In the genomic region with DNA sequence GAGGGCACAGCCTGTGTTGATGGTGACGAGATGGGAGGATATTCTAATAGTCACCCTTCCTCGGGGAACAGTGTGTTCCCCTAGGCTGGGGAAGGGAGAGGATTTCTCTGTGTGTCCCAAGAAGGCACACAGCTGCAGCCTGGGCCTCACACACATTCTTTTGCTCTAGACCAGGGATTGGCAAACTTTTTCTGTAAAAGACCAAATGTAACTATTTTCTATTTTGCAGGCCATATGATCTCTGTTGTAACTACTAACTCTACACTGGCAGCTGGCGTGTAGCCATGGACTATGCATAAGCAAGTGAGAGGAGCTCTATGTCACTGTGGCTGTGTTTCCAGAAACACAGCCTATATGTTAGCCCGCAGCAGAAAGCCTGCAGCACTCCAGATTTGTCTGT, we compare ENCODE assay signal across 24 cellular contexts.
DNase-seq lines count a peak whose midpoint lies in the region; ATAC-seq and TF ChIP-seq lines count a peak whose summit lies in the region.
"Had no signal": no experiment of that assay in that cellular context is flagged by ENCODE, and none has a peak within 500 bp of the region (broad histone marks: within the 10 kb centered on the region; RNA-seq: fewer than 3 reads in every experiment).

No MANE protein-coding gene starts in this region.

- DNase-seq in GM23338 (ENCODE audit: low spot score) = no peak
- peak; percentile 13 to 82 for DNase-seq in foreskin fibroblast
- no peak for DNase-seq in trophoblast cell
- no peak for DNase-seq in NCI-H345 (lab: John Stamatoyannopoulos, UW)
- DNase-seq in substantia nigra (lab: John Stamatoyannopoulos, UW) = no peak
- no peak for DNase-seq in activated naive CD4-positive, alpha-beta T cell treated with anti-CD3 and anti-CD28 coated beads, Interleukin-2, amount 10 ng/mL, durations not matched to agents 7 days and 5 days
- no peak for DNase-seq in NOMO-1 treated with dmso at 0.1 percent for 144 hours (lab: John Stamatoyannopoulos, UW; ENCODE audit: unreplicated experiment)
- DNase-seq: activated CD4-positive, alpha-beta T cell treated with anti-CD3 and anti-CD28 coated beads, Interleukin-2, amount 10 ng/mL, durations not matched to agents 7 days and 5 days; activated CD8-positive, alpha-beta memory T cell treated with anti-CD3 and anti-CD28 coated beads, Interleukin-2, amount 50 U/mL, for 4 hours; dermis blood vessel endothelial cell; DMS53; GOT3; left lung; NCI-H1694 treated with DMSO at 0.1 percent for 48 hours; NCI-H82; occipital lobe; PC-9; right lobe of liver; T-helper 1 cell had no signal

- peaks cover 5% of the 10 kb centered on the region; the same call in 2 of the 3 replicates for H3K36me3 Mint-ChIP-seq in GM23338 (ENCODE audit: low read depth)
- H3K36me3 Mint-ChIP-seq in brain = peaks cover 31% of the 10 kb centered on the region
- H3K36me3 Mint-ChIP-seq in activated naive CD4-positive, alpha-beta T cell treated with anti-CD3 and anti-CD28 coated beads, Interleukin-2, amount 10 ng/mL, durations not matched to agents 7 days and 5 days = no peaks in the 10 kb centered on the region
- H3K36me3 Mint-ChIP-seq: IgD-negative memory B cell had no signal

- H3K9me3 Mint-ChIP-seq in GM23338 (no peaks in the 10 kb centered on the region; the same call in 2 of the 3 replicates), brain (peaks cover 3 to 16% (median 9%) of the 10 kb centered on the region in 5 experiments)
- peaks cover 11% of the 10 kb centered on the region for H3K9me3 Mint-ChIP-seq in activated naive CD4-positive, alpha-beta T cell treated with anti-CD3 and anti-CD28 coated beads, Interleukin-2, amount 10 ng/mL, durations not matched to agents 7 days and 5 days

- H2BK12ac ChIP-seq in trophoblast cell (ENCODE audit: low read length) = no peak overlapping the region

- no peak overlapping the region for H3K4ac ChIP-seq in trophoblast cell (ENCODE audit: low read depth, low read length)

- H3K9ac ChIP-seq in trophoblast cell (ENCODE audit: low read length) = no peak overlapping the region

- no CpG with 5 or more reads among the region's 4 CpGs for WGBS in trophoblast cell (ENCODE audit: extremely low coverage, insufficient coverage, insufficient read length)

- no peak overlapping the region for H3K23ac ChIP-seq in trophoblast cell (ENCODE audit: low read length)

- H3K14ac ChIP-seq in trophoblast cell (ENCODE audit: low read length) = no peak overlapping the region

- no peak overlapping the region for H2AK5ac ChIP-seq in trophoblast cell (ENCODE audit: low read length)

- H3K4me2 ChIP-seq in GM23338 (no peak overlapping the region), trophoblast cell (ENCODE audit: low read length) (no peak overlapping the region)
- H3K4me2 ChIP-seq: PC-9 had no signal

- peak; percentile 66 for ATAC-seq in GM23338
- ATAC-seq: GM12878, left lung, right lobe of liver had no signal

- H3K79me2 ChIP-seq in GM23338 (replicated peaks; ENCODE audit: insufficient read depth) (no peaks in the 10 kb centered on the region), trophoblast cell (ENCODE audit: control insufficient read depth, insufficient read depth, low read length, poor library complexity) (no peaks in the 10 kb centered on the region)

- CTCF ChIA-PET in activated naive CD4-positive, alpha-beta T cell treated with anti-CD3 and anti-CD28 coated beads, Interleukin-2, amount 10 ng/mL, durations not matched to agents 7 days and 5 days (lab: Charles Lee) = no interaction called here

- H3K4me1 ChIP-seq in GM23338 (ENCODE audit: insufficient read depth) = peaks cover 21% of the 10 kb centered on the region
- peaks cover 5 to 11% of the 10 kb centered on the region in 2 experiments for H3K4me1 ChIP-seq in trophoblast cell (ENCODE audit: control insufficient read depth in 1 of 2, insufficient read depth in 2 of 2, low read length in 2 of 2)
- H3K4me1 ChIP-seq: breast epithelium, left lung, right lobe of liver had no signal

- peak overlapping the region; percentile 66; the same call in 1 of the 2 replicates for H3K27ac Mint-ChIP-seq in GM23338
- peak overlapping the region in 3 of 5 experiments; percentile 2 to 80 (median 14) for H3K27ac Mint-ChIP-seq in brain
- no peak overlapping the region for H3K27ac Mint-ChIP-seq in activated naive CD4-positive, alpha-beta T cell treated with anti-CD3 and anti-CD28 coated beads, Interleukin-2, amount 10 ng/mL, durations not matched to agents 7 days and 5 days
- H3K27ac Mint-ChIP-seq: activated CD4-positive, alpha-beta T cell treated with anti-CD3 and anti-CD28 coated beads, Interleukin-2, amount 10 ng/mL, durations not matched to agents 7 days and 5 days; IgD-negative memory B cell had no signal

- H2AFZ ChIP-seq in GM23338 = no peak overlapping the region
- no peak overlapping the region for H2AFZ ChIP-seq in trophoblast cell (ENCODE audit: insufficient read depth, low read length, poor library complexity)
- H2AFZ ChIP-seq: PC-9 had no signal

- H2BK5ac ChIP-seq in trophoblast cell (ENCODE audit: low read depth, low read length, poor library complexity) = no peak overlapping the region

- H3F3A ChIP-seq in GM23338 (replicated peaks; ENCODE audit: low read depth) = no peaks in the 10 kb centered on the region

- H2BK120ac ChIP-seq in trophoblast cell (ENCODE audit: insufficient read depth, low read length, poor library complexity) = no peak overlapping the region

- no peak overlapping the region for H3K27ac ChIP-seq in GM23338 (ENCODE audit: low read depth)
- peak overlapping the region; percentile 5 for H3K27ac ChIP-seq in trophoblast cell (ENCODE audit: low read depth, low read length)
- no peak overlapping the region for H3K27ac ChIP-seq in substantia nigra (ENCODE audit: low read depth, low read length, poor library complexity, severe bottlenecking)
- H3K27ac ChIP-seq: breast epithelium, left lung, PC-9, right lobe of liver, thoracic aorta had no signal

- H4K20me1 ChIP-seq in GM23338 (replicated peaks; ENCODE audit: insufficient read depth) = no peaks in the 10 kb centered on the region

- H3K9me2 ChIP-seq in GM23338 (ENCODE audit: insufficient read depth) = 0 out of 2 replicates have a peak, but pooled peaks cover 3% of the 10 kb centered on the region

- no peak overlapping the region for H4K8ac ChIP-seq in trophoblast cell (ENCODE audit: low read depth, low read length)

- H3K18ac ChIP-seq in trophoblast cell (ENCODE audit: low read length) = no peak overlapping the region

- H3K36me3 ChIP-seq in GM23338 (ENCODE audit: insufficient read depth) (no peaks in the 10 kb centered on the region), trophoblast cell (ENCODE audit: control insufficient read depth in 1 of 2, insufficient read depth in 2 of 2, low read length in 2 of 2) (peaks cover 0 to 3% of the 10 kb centered on the region in 2 experiments)
- H3K36me3 ChIP-seq: breast epithelium, left lung, right lobe of liver, thoracic aorta had no signal

- H3K27me3 ChIP-seq in GM23338 (ENCODE audit: insufficient read depth) (no peaks in the 10 kb centered on the region), trophoblast cell (ENCODE audit: insufficient read depth, low read length) (no peaks in the 10 kb centered on the region)
- H3K27me3 ChIP-seq: breast epithelium, left lung, right lobe of liver had no signal

- H3K4me3 ChIP-seq in GM23338 (no peak overlapping the region), foreskin fibroblast (ENCODE audit: low read depth in 1 of 2, low read length in 2 of 2) (no peak overlapping the region), trophoblast cell (ENCODE audit: low read depth, low read length) (no peak overlapping the region)
- H3K4me3 ChIP-seq: breast epithelium, GM12878, left lung, PC-9, right lobe of liver, thoracic aorta had no signal

- H3K4me3 Mint-ChIP-seq in GM23338 = no peak overlapping the region
- peak overlapping the region in 1 of 5 experiments; percentile 5 for H3K4me3 Mint-ChIP-seq in brain
- no peak overlapping the region for H3K4me3 Mint-ChIP-seq in activated naive CD4-positive, alpha-beta T cell treated with anti-CD3 and anti-CD28 coated beads, Interleukin-2, amount 10 ng/mL, durations not matched to agents 7 days and 5 days
- H3K4me3 Mint-ChIP-seq: activated CD4-positive, alpha-beta T cell treated with anti-CD3 and anti-CD28 coated beads, Interleukin-2, amount 10 ng/mL, durations not matched to agents 7 days and 5 days; IgD-negative memory B cell had no signal

- TF ChIP-seq CTCF in GM23338 (conservative IDR thresholded peaks at IDR 0.05; ENCODE audit: low read depth in 2 of 2) (no peak), brain (conservative IDR thresholded peaks at IDR 0.05) (no peak), foreskin fibroblast (IDR thresholded peaks at IDR 0.05; ENCODE audit: low read depth, low read length) (no peak)

- H4K12ac ChIP-seq in trophoblast cell (ENCODE audit: low read depth, low read length) = no peak overlapping the region

- H4K91ac ChIP-seq in trophoblast cell (ENCODE audit: low read depth, low read length) = no peak overlapping the region

- H3K9me3 ChIP-seq in trophoblast cell (ENCODE audit: insufficient read depth, low read depth, low read length) = no peaks in the 10 kb centered on the region
- H3K9me3 ChIP-seq: breast epithelium, left lung, right lobe of liver, thoracic aorta had no signal

- H3K4me1 Mint-ChIP-seq in GM23338 = peaks cover 20% of the 10 kb centered on the region
- peaks cover 21% of the 10 kb centered on the region for H3K4me1 Mint-ChIP-seq in brain
- no peaks in the 10 kb centered on the region for H3K4me1 Mint-ChIP-seq in activated naive CD4-positive, alpha-beta T cell treated with anti-CD3 and anti-CD28 coated beads, Interleukin-2, amount 10 ng/mL, durations not matched to agents 7 days and 5 days
- H3K4me1 Mint-ChIP-seq: activated CD4-positive, alpha-beta T cell treated with anti-CD3 and anti-CD28 coated beads, Interleukin-2, amount 10 ng/mL, durations not matched to agents 7 days and 5 days; IgD-negative memory B cell had no signal

- H3K79me1 ChIP-seq in trophoblast cell (ENCODE audit: low read length) = no peaks in the 10 kb centered on the region

- peaks cover 3% of the 10 kb centered on the region for H3K27me3 Mint-ChIP-seq in GM23338 (ENCODE audit: insufficient read depth, low read depth, poor library complexity)
- no peaks in the 10 kb centered on the region for H3K27me3 Mint-ChIP-seq in brain
- H3K27me3 Mint-ChIP-seq in activated naive CD4-positive, alpha-beta T cell treated with anti-CD3 and anti-CD28 coated beads, Interleukin-2, amount 10 ng/mL, durations not matched to agents 7 days and 5 days = no peaks in the 10 kb centered on the region
- H3K27me3 Mint-ChIP-seq: activated CD4-positive, alpha-beta T cell treated with anti-CD3 and anti-CD28 coated beads, Interleukin-2, amount 10 ng/mL, durations not matched to agents 7 days and 5 days; IgD-negative memory B cell had no signal

TF ChIP-seq in GM23338, 12 proteins besides CTCF, POLR2A, EP300 and RAD21 (continues in another document):
- TF ChIP-seq ZNF331 (CRISPR knock-in tag; IDR thresholded peaks at IDR 0.05; ENCODE audit: low read depth) (no peak), NANOG (IDR thresholded peaks at IDR 0.05; ENCODE audit: borderline replicate concordance) (no peak), STAT1 (IDR thresholded peaks at IDR 0.05; ENCODE audit: unreplicated experiment) (no peak), ZNF114 (CRISPR knock-in tag; IDR thresholded peaks at IDR 0.05) (no peak), EZH2phosphoT487 (IDR thresholded peaks at IDR 0.05; ENCODE audit: unreplicated experiment) (no peak), EZH2 (IDR thresholded peaks at IDR 0.05; ENCODE audit: low read depth, unreplicated experiment) (no peak), CREB1 (CRISPR knock-in tag; IDR thresholded peaks at IDR 0.05; ENCODE audit: low read depth) (no peak)

Comparison
In these comparisons a context has a peak if more than half of its experiments do, and no peak if none do; other contexts are left out.
1. DNase-seq: peak in foreskin fibroblast (2 of 2); none in GM23338 (single experiment), trophoblast cell (0 of 2), NCI-H345 (single experiment), substantia nigra (0 of 49), activated naive CD4-positive, alpha-beta T cell treated with anti-CD3 and anti-CD28 coated beads, Interleukin-2, amount 10 ng/mL, durations not matched to agents 7 days and 5 days (single experiment) and NOMO-1 treated with dmso at 0.1 percent for 144 hours (single experiment).